ENCODE assay signal across 10 cellular contexts in the genomic region with DNA sequence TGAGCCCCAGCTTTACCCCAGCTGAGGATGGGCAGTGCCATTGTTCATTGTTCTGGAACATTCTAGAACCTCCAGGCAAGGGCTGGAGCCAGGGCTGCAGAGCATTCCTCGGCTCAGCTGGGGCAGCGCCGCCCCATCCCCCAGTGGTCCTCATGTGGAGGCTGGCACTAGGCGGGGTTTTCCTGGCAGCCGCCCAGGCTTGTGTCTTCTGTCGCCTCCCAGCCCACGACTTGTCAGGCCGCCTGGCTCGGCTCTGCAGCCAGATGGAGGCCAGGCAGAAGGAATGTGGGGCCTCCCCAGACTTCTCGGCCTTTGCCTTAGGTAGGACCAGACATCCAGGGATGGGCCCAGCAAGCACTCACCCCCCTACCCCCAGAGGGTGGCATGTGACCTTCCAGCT. TPM values are rescaled to one million over a fixed set of nuclear protein-coding genes. Genes with fewer than 3 reads are reported as not detected.
DNase-seq lines count a peak whose midpoint lies in the region; ATAC-seq, FAIRE-seq and TF ChIP-seq lines count a peak whose summit lies in the region.
"Had no signal": no experiment of that assay in that cellular context is flagged by ENCODE, and none has a peak within 500 bp of the region (broad histone marks: within the 10 kb centered on the region; RNA-seq: fewer than 3 reads in every experiment).

A gene with protein sequence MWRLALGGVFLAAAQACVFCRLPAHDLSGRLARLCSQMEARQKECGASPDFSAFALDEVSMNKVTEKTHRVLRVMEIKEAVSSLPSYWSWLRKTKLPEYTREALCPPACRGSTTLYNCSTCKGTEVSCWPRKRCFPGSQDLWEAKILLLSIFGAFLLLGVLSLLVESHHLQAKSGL (plus strand): TSS at position 104 of the 400 bp plus-strand sequence. CDS start 49 bp downstream, at position 153.

- H2AFZ ChIP-seq in parathyroid adenoma: no peak within 1 kb of the TSS

- H3K79me2 ChIP-seq in parathyroid adenoma: no peaks in the 10 kb centered on the region

- CTCF ChIA-PET in CD8-positive, alpha-beta memory T cell (lab: Charles Lee): interaction anchor here (0.8 to 5.5 kb wide), 26 partner anchors 10 to 230 kb away, joined by 3 to 78 read pairs (median 5); a partner anchor contains a TSS

- H3K9me3 Mint-ChIP-seq in CD8-positive, alpha-beta memory T cell: no peaks in the 10 kb centered on the region

- ATAC-seq in HG02938 (IDR thresholded peaks at IDR 0.05; ENCODE audit: unreplicated experiment): no peak

- peaks cover 0 to 6% (median 0%) of the 10 kb centered on the region in 3 donors for H3K36me3 Mint-ChIP-seq in CD8-positive, alpha-beta memory T cell

- H3K36me3 ChIP-seq in CD8-positive, alpha-beta memory T cell (ENCODE audit: insufficient read depth, low read length): no peaks in the 10 kb centered on the region
- H3K36me3 ChIP-seq in parathyroid adenoma (ENCODE audit: control insufficient read depth, insufficient read depth, low read length): no peaks in the 10 kb centered on the region
- H3K36me3 ChIP-seq: adrenal gland had no signal

- H3K27me3 ChIP-seq in CD8-positive, alpha-beta memory T cell (ENCODE audit: insufficient read depth, low read length, poor library complexity, severe bottlenecking): no peaks in the 10 kb centered on the region
- H3K27me3 ChIP-seq in parathyroid adenoma (ENCODE audit: control insufficient read depth, insufficient read depth, low read length): no peaks in the 10 kb centered on the region
- H3K27me3 ChIP-seq: adrenal gland had no signal

- peaks cover 0 to 1% of the 10 kb centered on the region in 2 donors for H3K27me3 Mint-ChIP-seq in CD8-positive, alpha-beta memory T cell

- no peak within 1 kb of the TSS for H3K4me3 ChIP-seq in CD8-positive, alpha-beta memory T cell (ENCODE audit: low read length)
- no peak within 1 kb of the TSS for H3K4me3 ChIP-seq in parathyroid adenoma (ENCODE audit: low read depth, low read length)
- H3K4me3 ChIP-seq: adrenal gland had no signal

- H3K9me3 ChIP-seq in CD8-positive, alpha-beta memory T cell (ENCODE audit: low read length): no peaks in the 10 kb centered on the region
- no peaks in the 10 kb centered on the region for H3K9me3 ChIP-seq in parathyroid adenoma (ENCODE audit: control insufficient read depth, low read length)
- H3K9me3 ChIP-seq: adrenal gland had no signal

- TF ChIP-seq CTCF in parathyroid adenoma (IDR thresholded peaks at IDR 0.05): no peak

- DNase-seq in CD8-positive, alpha-beta memory T cell: no peak
- peak; percentile 54 to 66 for DNase-seq in SHP77 (lab: John Stamatoyannopoulos, UW)
- peak; percentile 60 to 64 for DNase-seq in frontal cortex (ENCODE audit: low spot score in 2 of 2)
- DNase-seq in NCI-H1930 (lab: John Stamatoyannopoulos, UW): no peak
- DNase-seq in NCI-H1092 (lab: John Stamatoyannopoulos, UW): no peak
- DNase-seq in NOMO-1 treated with dmso at 0.1 percent for 144 hours (lab: John Stamatoyannopoulos, UW; ENCODE audit: unreplicated experiment): no peak
- DNase-seq: NCI-H2107 had no signal

- peak within 1 kb of the TSS; percentile 20 for H3K4me2 ChIP-seq in parathyroid adenoma (ENCODE audit: low read length)

- H3K27ac Mint-ChIP-seq in CD8-positive, alpha-beta memory T cell: peak within 1 kb of the TSS in 7 of 8 donors; percentile 41 to 92 (median 70)

- H3K9ac ChIP-seq in parathyroid adenoma: no peak within 1 kb of the TSS

- H3K27ac ChIP-seq in CD8-positive, alpha-beta memory T cell (ENCODE audit: low read depth, low read length): no peak within 1 kb of the TSS
- H3K27ac ChIP-seq in parathyroid adenoma: no peak within 1 kb of the TSS
- H3K27ac ChIP-seq: adrenal gland had no signal

- peak within 1 kb of the TSS in 3 of 7 donors; percentile 36 to 51 (median 43) for H3K4me3 Mint-ChIP-seq in CD8-positive, alpha-beta memory T cell

- peaks cover 25% of the 10 kb centered on the region for H3K4me1 ChIP-seq in CD8-positive, alpha-beta memory T cell (ENCODE audit: insufficient read depth, low read length)
- peaks cover 13% of the 10 kb centered on the region for H3K4me1 ChIP-seq in parathyroid adenoma

- POLR2A ChIA-PET in CD8-positive, alpha-beta memory T cell (lab: Charles Lee): interaction anchor here (0.5 to 2.3 kb wide), 3 partner anchors 22 to 206 kb away, joined by 5 to 15 read pairs (median 8); a partner anchor contains a TSS

- H3K4me1 Mint-ChIP-seq in CD8-positive, alpha-beta memory T cell: peaks cover 24 to 46% (median 27%) of the 10 kb centered on the region in 3 donors

- no peak for FAIRE-seq in frontal cortex (lab: Jason Lieb, UNC)

RNA-seq across cellular contexts. Expression of the gene that starts here (rescaled TPM):
- total RNA-seq in CD8-positive, alpha-beta memory T cell: not detected
- polyA plus RNA-seq in CD8-positive, alpha-beta memory T cell: not detected
- not detected for total RNA-seq in frontal cortex
- total RNA-seq: adrenal gland had no signal
- polyA plus RNA-seq: adrenal gland had no signal

Comparison
In these comparisons a context has a peak if more than half of its experiments do, and no peak if none do; other contexts are left out.
1. Peak in DNase-seq in frontal cortex; RNA of the gene not detected or under 1 TPM.
2. DNase-seq: peak in SHP77 (2 of 2); none in CD8-positive, alpha-beta memory T cell (0 of 5), NCI-H1930 (0 of 2), NCI-H1092 (single experiment) and NOMO-1 treated with dmso at 0.1 percent for 144 hours (single experiment).